In genomic region chr12:42143401-42144173, GRCh38 we compare ENCODE assay signal across 8 cellular contexts. TPM values are rescaled to one million over a fixed set of nuclear protein-coding genes. Genes with fewer than 3 reads are reported as not detected.
DNase-seq lines count a peak whose midpoint lies in the region; ATAC-seq and TF ChIP-seq lines count a peak whose summit lies in the region.

No MANE protein-coding gene starts in this region.

- H3K4me1 ChIP-seq in PC-3 (ENCODE audit: insufficient read depth, low read length) (peaks cover 23% of the 10 kb centered on the region; the same call in 1 of the 2 replicates), duodenal mucosa (ENCODE audit: control insufficient read depth in 1 of 2, insufficient read depth in 2 of 2, low read length in 2 of 2) (peaks cover 20 to 27% of the 10 kb centered on the region in 2 donors), muscle layer of colon (ENCODE audit: insufficient read depth, low read length) (peaks cover 13% of the 10 kb centered on the region)

- H4K20me1 ChIP-seq in PC-3 (ENCODE audit: low read length), result peaks cover 11% of the 10 kb centered on the region; the same call in 1 of the 2 replicates

- DNase-seq in COLO829 (ENCODE audit: low spot score), result peak; percentile 36
- peak; percentile 35 for DNase-seq in PC-3
- DNase-seq in KG1 (lab: John Stamatoyannopoulos, UW), result no peak
- no peak for DNase-seq in SHP77 treated with DMSO at 0.1 percent for 48 hours (lab: John Stamatoyannopoulos, UW)

- H3K79me2 ChIP-seq in PC-3 (ENCODE audit: low read length), result peaks cover 53% of the 10 kb centered on the region

- intact Hi-C loops in PC-3 (cut with micrococcal nuclease), result loop anchor here (1.0 to 5.0 kb wide), 2 partner anchors 94 to 183 kb away; partner anchors contain the start of genes PPHLN1, YAF2 and ZCRB1

- no peak for TF ChIP-seq CTCF in PC-3 (conservative IDR thresholded peaks at IDR 0.05; ENCODE audit: low read depth, low read length)

- H3K4me3 ChIP-seq in PC-3 (ENCODE audit: low read length), result peak overlapping the region; percentile 86
- H3K4me3 ChIP-seq in duodenal mucosa (ENCODE audit: low read depth in 1 of 2, low read length in 2 of 2), result peak overlapping the region; percentile 77 to 79
- peak overlapping the region; percentile 47 to 83 for H3K4me3 ChIP-seq in muscle layer of colon (ENCODE audit: low read depth in 1 of 2, low read length in 2 of 2)

- H3K27ac ChIP-seq in PC-3 (ENCODE audit: low read length), result no peak overlapping the region
- no peak overlapping the region for H3K27ac ChIP-seq in duodenal mucosa (ENCODE audit: low read depth, low read length)
- peak overlapping the region; percentile 71 for H3K27ac ChIP-seq in muscle layer of colon (ENCODE audit: low read depth, low read length)

- H3K27me3 ChIP-seq in PC-3 (ENCODE audit: low read length), result no peaks in the 10 kb centered on the region
- H3K27me3 ChIP-seq in duodenal mucosa (ENCODE audit: control insufficient read depth in 1 of 2, insufficient read depth in 2 of 2, low read length in 2 of 2), result no peaks in the 10 kb centered on the region
- no peaks in the 10 kb centered on the region for H3K27me3 ChIP-seq in muscle layer of colon (ENCODE audit: control insufficient read depth in 1 of 2, insufficient read depth in 2 of 2, low read length in 2 of 2)

- CTCF ChIA-PET in PC-3 (lab: Charles Lee), result no interaction called here

- BruUV-seq in PC-3 (replicated peaks; lab: Mats Ljungman, UMichigan), result TSS peak; percentile 56

- H3K9ac ChIP-seq in PC-3 (ENCODE audit: low read length), result peak overlapping the region; percentile 68
- peak overlapping the region; percentile 67 to 79 for H3K9ac ChIP-seq in duodenal mucosa (ENCODE audit: low read depth in 1 of 2, low read length in 2 of 2)
- H3K9ac ChIP-seq in muscle layer of colon (ENCODE audit: low read length), result peak overlapping the region; percentile 18

- H3K36me3 ChIP-seq in PC-3 (ENCODE audit: low read depth, low read length), result no peaks in the 10 kb centered on the region
- no peaks in the 10 kb centered on the region for H3K36me3 ChIP-seq in duodenal mucosa (ENCODE audit: control insufficient read depth in 1 of 2, insufficient read depth in 2 of 2, low read length in 2 of 2)
- no peaks in the 10 kb centered on the region for H3K36me3 ChIP-seq in muscle layer of colon (ENCODE audit: insufficient read depth, low read length)

- peak overlapping the region; percentile 90 for H3K4me2 ChIP-seq in PC-3 (ENCODE audit: low read length)

- no peaks in the 10 kb centered on the region for H3K9me2 ChIP-seq in PC-3 (replicated peaks; ENCODE audit: low read length)

- H3F3A ChIP-seq in PC-3 (ENCODE audit: low read length, unreplicated experiment), result no peaks in the 10 kb centered on the region

- ATAC-seq in GM21390 (IDR thresholded peaks at IDR 0.05; ENCODE audit: unreplicated experiment) (peak; percentile 2), PC-3 (peak; percentile 7), HG03457 (IDR thresholded peaks at IDR 0.05; ENCODE audit: unreplicated experiment) (no peak)

- H2AFZ ChIP-seq in PC-3 (ENCODE audit: low read length), result peak overlapping the region; percentile 96

- POLR2A ChIA-PET in PC-3 (lab: Charles Lee; ENCODE audit: unreplicated experiment), result no interaction called here

- H3K9me3 ChIP-seq in PC-3 (ENCODE audit: low read length) (no peaks in the 10 kb centered on the region), duodenal mucosa (ENCODE audit: control insufficient read depth in 1 of 2, low read length in 2 of 2) (no peaks in the 10 kb centered on the region), muscle layer of colon (ENCODE audit: low read length) (no peaks in the 10 kb centered on the region)

RNA-seq across cellular contexts. Expression of gene GXYLT1, which starts 1.1 kb away (rescaled TPM):
- 5.1 and 10.9 TPM in 2 replicates for total RNA-seq in PC-3 (2014; rRNA removed)

Comparison
In these comparisons a context has a peak if more than half of its experiments do, and no peak if none do; other contexts are left out.
1. DNase-seq: peak in COLO829 (single experiment) and PC-3 (single experiment); none in KG1 (single experiment) and SHP77 treated with DMSO at 0.1 percent for 48 hours (single experiment).
2. H3K9ac ChIP-seq: peak in every context shown above with its lines; median percentile 73 in duodenal mucosa; 68 in PC-3; 18 in muscle layer of colon.
3. Peak in every context shown above with its lines, with median percentiles within 50 percentile points of each other: H3K4me3 ChIP-seq.